ENCODE assay signal across 8 cellular contexts in genomic region chr5:122195784-122196394, GRCh38.
DNase-seq lines count a peak whose midpoint lies in the region; ATAC-seq and TF ChIP-seq lines count a peak whose summit lies in the region.

No MANE protein-coding gene starts in this region.

- H3K27ac ChIP-seq in adrenal gland (no peak overlapping the region), upper lobe of right lung (no peak overlapping the region)

- H3K9me3 ChIP-seq in adrenal gland (replicated peaks in 1 of 3) (no peaks in the 10 kb centered on the region), upper lobe of right lung (no peaks in the 10 kb centered on the region)

- H3K27me3 ChIP-seq in adrenal gland, result no peaks in the 10 kb centered on the region
- H3K27me3 ChIP-seq in upper lobe of right lung, result no peaks in the 10 kb centered on the region

- H3K4me3 ChIP-seq in adrenal gland (no peak overlapping the region), upper lobe of right lung (no peak overlapping the region)

- CTCF ChIA-PET in activated naive CD4-positive, alpha-beta T cell treated with anti-CD3 and anti-CD28 coated beads for 36 hours (lab: Charles Lee), result interaction anchor here (0.6 to 1.0 kb wide), 4 partner anchors 104 to 540 kb away, joined by 3 read pairs; no protein-coding TSS in a partner anchor

- no peaks in the 10 kb centered on the region for H3K4me1 Mint-ChIP-seq in activated naive CD4-positive, alpha-beta T cell treated with anti-CD3 and anti-CD28 coated beads for 36 hours (ENCODE audit: low read depth)

- H3K36me3 ChIP-seq in adrenal gland (replicated peaks in 1 of 2), result no peaks in the 10 kb centered on the region
- no peaks in the 10 kb centered on the region for H3K36me3 ChIP-seq in upper lobe of right lung

- peaks cover 28% of the 10 kb centered on the region for H3K27me3 Mint-ChIP-seq in activated naive CD4-positive, alpha-beta T cell treated with anti-CD3 and anti-CD28 coated beads for 36 hours (ENCODE audit: low read depth)

- no peaks in the 10 kb centered on the region for H3K9me3 Mint-ChIP-seq in activated naive CD4-positive, alpha-beta T cell treated with anti-CD3 and anti-CD28 coated beads for 36 hours

- no peak for TF ChIP-seq POLR2A in adrenal gland (IDR thresholded peaks at IDR 0.05)

- DNase-seq in activated naive CD4-positive, alpha-beta T cell treated with anti-CD3 and anti-CD28 coated beads for 36 hours, result peak; percentile 12
- no peak for DNase-seq in activated naive CD4-positive, alpha-beta T cell (lab: John Stamatoyannopoulos, UW)
- peak; percentile 65 for DNase-seq in NCI-H2107 treated with DMSO at 0.1 percent for 48 hours (lab: John Stamatoyannopoulos, UW; ENCODE audit: unreplicated experiment)
- peak; percentile 28 to 56 (median 34) for DNase-seq in adrenal gland
- peak; percentile 64 for DNase-seq in iPS-NIHi11 (ENCODE audit: low spot score)
- DNase-seq in upper lobe of right lung, result no peak
- DNase-seq in activated T-cell treated with anti-CD3 and anti-CD28 coated beads, Interleukin-2, amount 50 U/mL, for 1 hour, result no peak

- TF ChIP-seq CTCF in adrenal gland (IDR thresholded peaks at IDR 0.05) (peak; percentile 46 to 72 (median 66)), upper lobe of right lung (IDR thresholded peaks at IDR 0.05) (peak; percentile 67)

- H3K27ac Mint-ChIP-seq in activated naive CD4-positive, alpha-beta T cell treated with anti-CD3 and anti-CD28 coated beads for 36 hours, result no peak overlapping the region

- H3K36me3 Mint-ChIP-seq in activated naive CD4-positive, alpha-beta T cell treated with anti-CD3 and anti-CD28 coated beads for 36 hours (ENCODE audit: low read depth), result no peaks in the 10 kb centered on the region

- peak; percentile 81 for ATAC-seq in upper lobe of right lung
- ATAC-seq in HG03039 (IDR thresholded peaks at IDR 0.05; ENCODE audit: unreplicated experiment), result no peak

- 22 to 32% (median 28%) methylated on average over 3 of the region's 3 CpGs for WGBS in adrenal gland, 4 donors

- intact Hi-C loops in activated naive CD4-positive, alpha-beta T cell treated with anti-CD3 and anti-CD28 coated beads for 36 hours (cut with micrococcal nuclease), result loop anchor here (10.0 kb wide), 1 partner anchor 699 kb away; no protein-coding TSS in a partner anchor
- intact Hi-C loops in adrenal gland (cut with DNase I), result loop anchor here in 1 of 2 donors (5.0 kb wide), 1 partner anchor 221 kb away; no protein-coding TSS in a partner anchor
- intact Hi-C loops in upper lobe of right lung (cut with DNase I), result no loop called here

- H3K4me1 ChIP-seq in adrenal gland (replicated peaks in 1 of 2) (no peaks in the 10 kb centered on the region), upper lobe of right lung (no peaks in the 10 kb centered on the region)

- no peak overlapping the region for H3K4me3 Mint-ChIP-seq in activated naive CD4-positive, alpha-beta T cell treated with anti-CD3 and anti-CD28 coated beads for 36 hours

Comparison
In these comparisons a context has a peak if more than half of its experiments do, and no peak if none do; other contexts are left out.
1. DNase-seq: peak in activated naive CD4-positive, alpha-beta T cell treated with anti-CD3 and anti-CD28 coated beads for 36 hours (single experiment), NCI-H2107 treated with DMSO at 0.1 percent for 48 hours (single experiment), adrenal gland (7 of 7) and iPS-NIHi11 (single experiment); none in activated naive CD4-positive, alpha-beta T cell (0 of 4), upper lobe of right lung (single experiment) and activated T-cell treated with anti-CD3 and anti-CD28 coated beads, Interleukin-2, amount 50 U/mL, for 1 hour (single experiment).